ENCODE assay signal across 1 cellular context in the genomic region with DNA sequence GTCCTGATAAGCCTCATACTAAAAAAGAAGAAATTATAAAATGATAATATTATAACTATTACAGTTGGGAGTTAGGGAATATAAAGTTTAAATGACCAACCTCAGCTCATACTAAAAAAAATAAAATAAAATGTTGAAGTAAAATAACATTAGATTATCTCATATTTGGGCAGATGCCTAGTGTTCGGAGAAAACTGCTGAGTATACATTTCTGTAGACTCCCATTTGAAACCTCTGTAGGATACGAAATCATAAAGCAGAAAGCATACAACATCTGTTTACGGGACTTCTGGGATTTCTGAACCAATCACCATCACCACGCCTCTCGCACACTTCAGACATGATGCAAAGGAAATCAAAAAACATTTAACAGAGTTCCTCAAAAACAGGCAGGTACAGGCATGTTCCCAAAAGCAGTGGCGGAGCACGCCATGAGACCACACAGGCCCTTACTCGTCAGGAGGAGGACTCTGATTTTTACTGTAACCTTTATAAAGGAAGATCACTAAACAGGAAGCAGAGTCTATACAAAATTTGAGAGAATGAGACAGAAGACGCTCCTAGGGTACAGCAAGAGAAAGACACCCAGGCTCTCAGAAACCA.
TF ChIP-seq lines count a peak whose summit lies in the region.

No MANE protein-coding gene starts in this region.

TF ChIP-seq in K562, 482 proteins besides CTCF, POLR2A, EP300 and RAD21:
- TF ChIP-seq, protein P1, sequence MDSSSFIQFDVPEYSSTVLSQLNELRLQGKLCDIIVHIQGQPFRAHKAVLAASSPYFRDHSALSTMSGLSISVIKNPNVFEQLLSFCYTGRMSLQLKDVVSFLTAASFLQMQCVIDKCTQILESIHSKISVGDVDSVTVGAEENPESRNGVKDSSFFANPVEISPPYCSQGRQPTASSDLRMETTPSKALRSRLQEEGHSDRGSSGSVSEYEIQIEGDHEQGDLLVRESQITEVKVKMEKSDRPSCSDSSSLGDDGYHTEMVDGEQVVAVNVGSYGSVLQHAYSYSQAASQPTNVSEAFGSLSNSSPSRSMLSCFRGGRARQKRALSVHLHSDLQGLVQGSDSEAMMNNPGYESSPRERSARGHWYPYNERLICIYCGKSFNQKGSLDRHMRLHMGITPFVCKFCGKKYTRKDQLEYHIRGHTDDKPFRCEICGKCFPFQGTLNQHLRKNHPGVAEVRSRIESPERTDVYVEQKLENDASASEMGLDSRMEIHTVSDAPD (CRISPR knock-in tag; IDR thresholded peaks at IDR 0.05), result no peak
- TF ChIP-seq FOXK2 (conservative IDR thresholded peaks at IDR 0.05 in 1 of 2, IDR thresholded peaks at IDR 0.05 in 1 of 2; ENCODE audit: low read depth in 2 of 2) (no peak), ESRRB (CRISPR knock-in tag; IDR thresholded peaks at IDR 0.05; ENCODE audit: borderline replicate concordance) (no peak), ZBED1 (IDR thresholded peaks at IDR 0.05) (no peak), MAFF (IDR thresholded peaks at IDR 0.05; ENCODE audit: low read length) (peak; percentile 82), TRIM24 (IDR thresholded peaks at IDR 0.05) (no peak), ZEB2 (IDR thresholded peaks at IDR 0.05) (no peak), BACH1 (tag; IDR thresholded peaks at IDR 0.05) (no peak), EWSR1 (IDR thresholded peaks at IDR 0.05; ENCODE audit: borderline replicate concordance, low read depth, partially characterized antibody) (no peak), TAF15 (IDR thresholded peaks at IDR 0.05; ENCODE audit: low read depth, low read length) (no peak), ZNF23 (CRISPR knock-in tag; IDR thresholded peaks at IDR 0.05) (no peak), SIRT6 (IDR thresholded peaks at IDR 0.05; ENCODE audit: low read depth, low read length) (no peak), HDAC1 (IDR thresholded peaks at IDR 0.05) (no peak), ILK (tag; IDR thresholded peaks at IDR 0.05; ENCODE audit: borderline replicate concordance, low read depth) (no peak), ZNF316 (IDR thresholded peaks at IDR 0.05) (peak; percentile 89), KLF13 (tag; IDR thresholded peaks at IDR 0.05; ENCODE audit: borderline replicate concordance, low read depth) (no peak), CBX1 (IDR thresholded peaks at IDR 0.05; ENCODE audit: low read depth) (no peak), NCOA2 (IDR thresholded peaks at IDR 0.05; ENCODE audit: partially characterized antibody in 2 of 2) (no peak), NRF1 (conservative IDR thresholded peaks at IDR 0.05 in 1 of 2, IDR thresholded peaks at IDR 0.05 in 1 of 2) (no peak), MAFK (IDR thresholded peaks at IDR 0.05; ENCODE audit: low read length) (peak; percentile 81), TCF7 (IDR thresholded peaks at IDR 0.05; ENCODE audit: borderline replicate concordance) (no peak), ASH1L (IDR thresholded peaks at IDR 0.05; ENCODE audit: borderline replicate concordance, low read depth, partially characterized antibody) (no peak), HIVEP1 (CRISPR knock-in tag; IDR thresholded peaks at IDR 0.05) (no peak), NR3C1 (CRISPR knock-in tag; IDR thresholded peaks at IDR 0.05) (no peak), CBFA2T2 (conservative IDR thresholded peaks at IDR 0.05) (no peak), C11orf30 (IDR thresholded peaks at IDR 0.05; ENCODE audit: low read depth) (peak; percentile 77), MAFG (tag; conservative IDR thresholded peaks at IDR 0.05) (peak; percentile 42), POLR3G (IDR thresholded peaks at IDR 0.05; ENCODE audit: extremely low read depth, insufficient read length, insufficient replicate concordance) (no peak), MITF (IDR thresholded peaks at IDR 0.05) (no peak), ZNF143 (CRISPR knock-in tag; IDR thresholded peaks at IDR 0.05) (no peak), ZNF347 (CRISPR knock-in tag; IDR thresholded peaks at IDR 0.05; ENCODE audit: low read depth) (no peak)
- TF ChIP-seq, protein P2, sequence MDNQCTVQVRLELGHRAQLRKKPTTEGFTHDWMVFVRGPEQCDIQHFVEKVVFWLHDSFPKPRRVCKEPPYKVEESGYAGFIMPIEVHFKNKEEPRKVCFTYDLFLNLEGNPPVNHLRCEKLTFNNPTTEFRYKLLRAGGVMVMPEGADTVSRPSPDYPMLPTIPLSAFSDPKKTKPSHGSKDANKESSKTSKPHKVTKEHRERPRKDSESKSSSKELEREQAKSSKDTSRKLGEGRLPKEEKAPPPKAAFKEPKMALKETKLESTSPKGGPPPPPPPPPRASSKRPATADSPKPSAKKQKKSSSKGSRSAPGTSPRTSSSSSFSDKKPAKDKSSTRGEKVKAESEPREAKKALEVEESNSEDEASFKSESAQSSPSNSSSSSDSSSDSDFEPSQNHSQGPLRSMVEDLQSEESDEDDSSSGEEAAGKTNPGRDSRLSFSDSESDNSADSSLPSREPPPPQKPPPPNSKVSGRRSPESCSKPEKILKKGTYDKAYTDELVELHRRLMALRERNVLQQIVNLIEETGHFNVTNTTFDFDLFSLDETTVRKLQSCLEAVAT (IDR thresholded peaks at IDR 0.05), result no peak
- TF ChIP-seq, protein P3, sequence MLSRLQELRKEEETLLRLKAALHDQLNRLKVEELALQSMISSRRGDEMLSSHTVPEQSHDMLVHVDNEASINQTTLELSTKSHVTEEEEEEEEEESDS (CRISPR knock-in tag; IDR thresholded peaks at IDR 0.05), result no peak
- TF ChIP-seq, protein P4, sequence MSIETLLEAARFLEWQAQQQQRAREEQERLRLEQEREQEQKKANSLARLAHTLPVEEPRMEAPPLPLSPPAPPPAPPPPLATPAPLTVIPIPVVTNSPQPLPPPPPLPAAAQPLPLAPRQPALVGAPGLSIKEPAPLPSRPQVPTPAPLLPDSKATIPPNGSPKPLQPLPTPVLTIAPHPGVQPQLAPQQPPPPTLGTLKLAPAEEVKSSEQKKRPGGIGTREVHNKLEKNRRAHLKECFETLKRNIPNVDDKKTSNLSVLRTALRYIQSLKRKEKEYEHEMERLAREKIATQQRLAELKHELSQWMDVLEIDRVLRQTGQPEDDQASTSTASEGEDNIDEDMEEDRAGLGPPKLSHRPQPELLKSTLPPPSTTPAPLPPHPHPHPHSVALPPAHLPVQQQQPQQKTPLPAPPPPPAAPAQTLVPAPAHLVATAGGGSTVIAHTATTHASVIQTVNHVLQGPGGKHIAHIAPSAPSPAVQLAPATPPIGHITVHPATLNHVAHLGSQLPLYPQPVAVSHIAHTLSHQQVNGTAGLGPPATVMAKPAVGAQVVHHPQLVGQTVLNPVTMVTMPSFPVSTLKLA (conservative IDR thresholded peaks at IDR 0.05), result no peak
- TF ChIP-seq, protein P5, sequence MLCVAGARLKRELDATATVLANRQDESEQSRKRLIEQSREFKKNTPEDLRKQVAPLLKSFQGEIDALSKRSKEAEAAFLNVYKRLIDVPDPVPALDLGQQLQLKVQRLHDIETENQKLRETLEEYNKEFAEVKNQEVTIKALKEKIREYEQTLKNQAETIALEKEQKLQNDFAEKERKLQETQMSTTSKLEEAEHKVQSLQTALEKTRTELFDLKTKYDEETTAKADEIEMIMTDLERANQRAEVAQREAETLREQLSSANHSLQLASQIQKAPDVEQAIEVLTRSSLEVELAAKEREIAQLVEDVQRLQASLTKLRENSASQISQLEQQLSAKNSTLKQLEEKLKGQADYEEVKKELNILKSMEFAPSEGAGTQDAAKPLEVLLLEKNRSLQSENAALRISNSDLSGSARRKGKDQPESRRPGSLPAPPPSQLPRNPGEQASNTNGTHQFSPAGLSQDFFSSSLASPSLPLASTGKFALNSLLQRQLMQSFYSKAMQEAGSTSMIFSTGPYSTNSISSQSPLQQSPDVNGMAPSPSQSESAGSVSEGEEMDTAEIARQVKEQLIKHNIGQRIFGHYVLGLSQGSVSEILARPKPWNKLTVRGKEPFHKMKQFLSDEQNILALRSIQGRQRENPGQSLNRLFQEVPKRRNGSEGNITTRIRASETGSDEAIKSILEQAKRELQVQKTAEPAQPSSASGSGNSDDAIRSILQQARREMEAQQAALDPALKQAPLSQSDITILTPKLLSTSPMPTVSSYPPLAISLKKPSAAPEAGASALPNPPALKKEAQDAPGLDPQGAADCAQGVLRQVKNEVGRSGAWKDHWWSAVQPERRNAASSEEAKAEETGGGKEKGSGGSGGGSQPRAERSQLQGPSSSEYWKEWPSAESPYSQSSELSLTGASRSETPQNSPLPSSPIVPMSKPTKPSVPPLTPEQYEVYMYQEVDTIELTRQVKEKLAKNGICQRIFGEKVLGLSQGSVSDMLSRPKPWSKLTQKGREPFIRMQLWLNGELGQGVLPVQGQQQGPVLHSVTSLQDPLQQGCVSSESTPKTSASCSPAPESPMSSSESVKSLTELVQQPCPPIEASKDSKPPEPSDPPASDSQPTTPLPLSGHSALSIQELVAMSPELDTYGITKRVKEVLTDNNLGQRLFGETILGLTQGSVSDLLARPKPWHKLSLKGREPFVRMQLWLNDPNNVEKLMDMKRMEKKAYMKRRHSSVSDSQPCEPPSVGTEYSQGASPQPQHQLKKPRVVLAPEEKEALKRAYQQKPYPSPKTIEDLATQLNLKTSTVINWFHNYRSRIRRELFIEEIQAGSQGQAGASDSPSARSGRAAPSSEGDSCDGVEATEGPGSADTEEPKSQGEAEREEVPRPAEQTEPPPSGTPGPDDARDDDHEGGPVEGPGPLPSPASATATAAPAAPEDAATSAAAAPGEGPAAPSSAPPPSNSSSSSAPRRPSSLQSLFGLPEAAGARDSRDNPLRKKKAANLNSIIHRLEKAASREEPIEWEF (CRISPR knock-in tag; IDR thresholded peaks at IDR 0.05), result no peak
